In genomic region chr7:100568176-100568935, GRCh38 we compare ENCODE assay signal across 2 cellular contexts.
A peak's percentile ranks its signal among the peaks of the same experiment; 100 is the strongest.
TF ChIP-seq lines count a peak whose summit lies in the region.

No MANE protein-coding gene starts in this region.

TF ChIP-seq in HEK293, 187 proteins besides CTCF, POLR2A, EP300 and RAD21:
- peak; percentile 35; the same call in 1 of the 2 replicates for TF ChIP-seq KLF8 (tag by site-specific recombination; IDR thresholded peaks at IDR 0.05)
- peak; percentile 56 for TF ChIP-seq GLIS2 (tag by site-specific recombination; IDR thresholded peaks at IDR 0.05)
- TF ChIP-seq ZNF548 (tag by site-specific recombination; IDR thresholded peaks at IDR 0.05): no peak

TF ChIP-seq in K562, 482 proteins besides CTCF, POLR2A, EP300 and RAD21:
- TF ChIP-seq BRCA1 (IDR thresholded peaks at IDR 0.05): no peak
- no peak for TF ChIP-seq BRCA1 (CRISPR knock-in tag; IDR thresholded peaks at IDR 0.05)
- TF ChIP-seq ZNF592 (IDR thresholded peaks at IDR 0.05): peak; percentile 40; the same call in 1 of the 2 replicates
- TF ChIP-seq E2F6 (IDR thresholded peaks at IDR 0.05; ENCODE audit: borderline replicate concordance in 1 of 2, extremely low read depth in 1 of 2, insufficient read depth in 1 of 2, insufficient read length in 1 of 2, low read depth in 1 of 2, low read length in 1 of 2, poor library complexity in 1 of 2, severe bottlenecking in 1 of 2): peak; percentile 35 to 47
- TF ChIP-seq MAX (CRISPR knock-in tag; IDR thresholded peaks at IDR 0.05): peak; percentile 81
- TF ChIP-seq RBM34 (IDR thresholded peaks at IDR 0.05; ENCODE audit: borderline replicate concordance, insufficient read depth, low read length): no peak
- TF ChIP-seq POLR2G (IDR thresholded peaks at IDR 0.05; ENCODE audit: low read depth, low read length): peak; percentile 68
- TF ChIP-seq MNT (conservative IDR thresholded peaks at IDR 0.05): peak; percentile 71 to 82
- TF ChIP-seq USF2 (CRISPR knock-in tag; IDR thresholded peaks at IDR 0.05): peak; percentile 45; the same call in 1 of the 2 replicates
- TF ChIP-seq NR0B1 (IDR thresholded peaks at IDR 0.05; ENCODE audit: partially characterized antibody): no peak
- TF ChIP-seq MBD2 (IDR thresholded peaks at IDR 0.05; ENCODE audit: borderline replicate concordance, low read depth): 0 out of 2 replicates have a peak, but pooled peaks have one; percentile 12
- TF ChIP-seq ZKSCAN1 (IDR thresholded peaks at IDR 0.05; ENCODE audit: low read depth, low read length): 0 out of 2 replicates have a peak, but pooled peaks have one; percentile 15
- peak; percentile 87 for TF ChIP-seq MYC (IDR thresholded peaks at IDR 0.05; ENCODE audit: low read depth, low read length)
- no peak for TF ChIP-seq MYC (CRISPR knock-in tag; IDR thresholded peaks at IDR 0.05; ENCODE audit: borderline replicate concordance, low read depth)
